ENCODE assay signal across 1 cellular context in the genomic region with DNA sequence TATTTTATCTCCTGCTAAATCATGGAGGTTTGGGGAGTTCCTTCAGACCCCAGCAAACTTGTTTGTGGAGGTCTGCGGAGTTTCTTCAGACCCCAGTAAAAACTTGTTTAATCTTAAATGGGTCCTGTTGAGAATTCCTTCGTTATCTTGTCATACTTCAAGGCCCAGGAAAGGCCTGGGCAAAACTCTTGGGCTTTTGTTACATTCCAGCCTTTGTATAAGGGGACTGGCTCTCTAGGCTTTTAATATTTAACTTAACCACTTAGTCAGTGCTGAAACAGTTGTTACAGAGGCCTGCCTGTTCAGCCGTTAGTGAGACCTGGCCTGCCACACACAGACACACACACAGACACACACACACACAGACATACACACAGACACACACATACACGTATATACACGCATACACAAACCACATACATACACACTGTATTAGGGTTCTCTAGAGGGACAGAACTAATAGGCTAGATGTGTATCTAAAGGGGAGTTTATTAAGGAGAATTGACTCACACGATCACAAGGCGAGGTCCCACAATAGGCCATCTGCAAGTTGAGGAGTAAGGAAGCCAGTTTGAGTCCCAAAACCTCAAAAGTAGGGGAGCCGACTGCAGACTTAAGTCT.
TF ChIP-seq lines count a peak whose summit lies in the region.

No MANE protein-coding gene starts in this region.

TF ChIP-seq in HepG2, 621 proteins besides CTCF, POLR2A, EP300 and RAD21 (continued from another document and continues in another):
- TF ChIP-seq IKZF5 (CRISPR knock-in tag; IDR thresholded peaks at IDR 0.05) (0 out of 2 replicates have a peak, but pooled peaks have one; percentile 32), ZNF264 (CRISPR knock-in tag; IDR thresholded peaks at IDR 0.05) (peak; percentile 65; the same call in 1 of the 2 replicates), ARNT2 (CRISPR knock-in tag; IDR thresholded peaks at IDR 0.05; ENCODE audit: low read depth) (peak; percentile 60; the same call in 1 of the 2 replicates), ZFP36L1 (CRISPR knock-in tag; IDR thresholded peaks at IDR 0.05) (0 out of 2 replicates have a peak, but pooled peaks have one; percentile 43), ZSCAN31 (CRISPR knock-in tag; IDR thresholded peaks at IDR 0.05; ENCODE audit: low read depth) (no peak), GLI4 (CRISPR knock-in tag; IDR thresholded peaks at IDR 0.05; ENCODE audit: borderline replicate concordance) (no peak; the same call in 1 of the 2 replicates), GFI1 (CRISPR knock-in tag; IDR thresholded peaks at IDR 0.05; ENCODE audit: borderline replicate concordance) (0 out of 2 replicates have a peak, but pooled peaks have one; percentile 16), TBX2 (CRISPR knock-in tag; IDR thresholded peaks at IDR 0.05; ENCODE audit: borderline replicate concordance) (peak; percentile 92), ZNF431 (CRISPR knock-in tag; IDR thresholded peaks at IDR 0.05; ENCODE audit: borderline replicate concordance, low read depth) (0 out of 2 replicates have a peak, but pooled peaks have one; percentile 22), ZNF792 (CRISPR knock-in tag; IDR thresholded peaks at IDR 0.05) (peak; percentile 69; the same call in 1 of the 2 replicates), ZNF605 (CRISPR knock-in tag; IDR thresholded peaks at IDR 0.05) (0 out of 2 replicates have a peak, but pooled peaks have one; percentile 35), ZNF574 (CRISPR knock-in tag; IDR thresholded peaks at IDR 0.05) (peak; percentile 61), SOX5 (CRISPR knock-in tag; IDR thresholded peaks at IDR 0.05; ENCODE audit: borderline replicate concordance) (peak; percentile 57; the same call in 1 of the 2 replicates), ZKSCAN8 (CRISPR knock-in tag; IDR thresholded peaks at IDR 0.05; ENCODE audit: borderline replicate concordance) (peak; percentile 28; the same call in 1 of the 2 replicates), ZFYVE20 (CRISPR knock-in tag; IDR thresholded peaks at IDR 0.05; ENCODE audit: borderline replicate concordance, low read depth) (no peak), ZNF761 (CRISPR knock-in tag; conservative IDR thresholded peaks at IDR 0.05) (no peak), NKX3-1 (CRISPR knock-in tag; IDR thresholded peaks at IDR 0.05) (0 out of 2 replicates have a peak, but pooled peaks have one; percentile 58), SUZ12 (IDR thresholded peaks at IDR 0.05; ENCODE audit: low read depth, low read length) (no peak), HBP1 (CRISPR knock-in tag; IDR thresholded peaks at IDR 0.05; ENCODE audit: low read depth) (0 out of 2 replicates have a peak, but pooled peaks have one; percentile 20), ZNF607 (CRISPR knock-in tag; IDR thresholded peaks at IDR 0.05; ENCODE audit: borderline replicate concordance) (no peak), LBX2 (CRISPR knock-in tag; IDR thresholded peaks at IDR 0.05; ENCODE audit: borderline replicate concordance) (no peak), KDM6A (CRISPR knock-in tag; IDR thresholded peaks at IDR 0.05; ENCODE audit: low read depth) (peak; percentile 39; the same call in 1 of the 2 replicates), HMG20A (CRISPR knock-in tag; IDR thresholded peaks at IDR 0.05; ENCODE audit: borderline replicate concordance) (peak; percentile 36; the same call in 1 of the 2 replicates), E2F2 (CRISPR knock-in tag; IDR thresholded peaks at IDR 0.05; ENCODE audit: borderline replicate concordance) (no peak), ATF2 (CRISPR knock-in tag; IDR thresholded peaks at IDR 0.05) (0 out of 2 replicates have a peak, but pooled peaks have one; percentile 28), ZNF646 (CRISPR knock-in tag; IDR thresholded peaks at IDR 0.05) (peak; percentile 100), RXRB (CRISPR knock-in tag; IDR thresholded peaks at IDR 0.05; ENCODE audit: borderline replicate concordance) (peak; percentile 45; the same call in 1 of the 2 replicates), ZSCAN21 (CRISPR knock-in tag; IDR thresholded peaks at IDR 0.05; ENCODE audit: borderline replicate concordance) (peak; percentile 76; the same call in 1 of the 2 replicates), NR0B2 (CRISPR knock-in tag; IDR thresholded peaks at IDR 0.05) (no peak), ZBTB42 (CRISPR knock-in tag; IDR thresholded peaks at IDR 0.05) (peak; percentile 67; the same call in 1 of the 2 replicates), ZNF326 (CRISPR knock-in tag; IDR thresholded peaks at IDR 0.05; ENCODE audit: borderline replicate concordance) (no peak), BORCS8-MEF2B (CRISPR knock-in tag; IDR thresholded peaks at IDR 0.05) (peak; percentile 64; the same call in 1 of the 2 replicates), FOXK2 (IDR thresholded peaks at IDR 0.05) (peak; percentile 45; the same call in 1 of the 2 replicates), ZNF547 (CRISPR knock-in tag; IDR thresholded peaks at IDR 0.05) (0 out of 2 replicates have a peak, but pooled peaks have one; percentile 67), ZNF292 (CRISPR knock-in tag; IDR thresholded peaks at IDR 0.05; ENCODE audit: borderline replicate concordance, low read depth) (peak; percentile 96; the same call in 1 of the 2 replicates)
- TF ChIP-seq, protein P1, sequence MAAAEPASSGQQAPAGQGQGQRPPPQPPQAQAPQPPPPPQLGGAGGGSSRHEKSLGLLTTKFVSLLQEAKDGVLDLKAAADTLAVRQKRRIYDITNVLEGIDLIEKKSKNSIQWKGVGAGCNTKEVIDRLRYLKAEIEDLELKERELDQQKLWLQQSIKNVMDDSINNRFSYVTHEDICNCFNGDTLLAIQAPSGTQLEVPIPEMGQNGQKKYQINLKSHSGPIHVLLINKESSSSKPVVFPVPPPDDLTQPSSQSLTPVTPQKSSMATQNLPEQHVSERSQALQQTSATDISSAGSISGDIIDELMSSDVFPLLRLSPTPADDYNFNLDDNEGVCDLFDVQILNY (CRISPR knock-in tag; conservative IDR thresholded peaks at IDR 0.05): no peak
